28 cellular contexts compared by ENCODE assay signal in genomic region chr4:2579910-2580309, GRCh38.
"Had no signal": no experiment of that assay in that cellular context is flagged by ENCODE, and none has a peak within 500 bp of the region (broad histone marks: within the 10 kb centered on the region; RNA-seq: fewer than 3 reads in every experiment).

No MANE protein-coding gene starts in this region.

- H3K36me3 Mint-ChIP-seq: stimulated activated effector memory CD8-positive, alpha-beta T cell treated with anti-CD3 and anti-CD28 coated beads, Interleukin-12 subunit alpha, Interleukin-12 subunit beta, amount 100 ng/mL, for 72 hours had no signal

- H3K4me3 ChIP-seq: stomach, suprapubic skin, testis, thoracic aorta, thyroid gland, tibial artery, tibial nerve, transverse colon, upper lobe of left lung, upper lobe of right lung, uterus, vagina had no signal

- DNase-seq: stimulated activated CD4-positive, alpha-beta T cell treated with anti-CD3 and anti-CD28 coated beads, Interleukin-2, amount 100 ng/mL, for 48 hours; stimulated activated CD4-positive, alpha-beta T cell treated with anti-CD3 and anti-CD28 coated beads, Interleukin-4, amount 100 ng/mL, for 24 hours; stimulated activated CD4-positive, alpha-beta T cell treated with anti-CD3 and anti-CD28 coated beads, Interleukin-4, amount 100 ng/mL, for 4 hours; stimulated activated CD8-positive, alpha-beta memory T cell treated with anti-CD3 and anti-CD28 coated beads, Interleukin-4, amount 100 ng/mL, for 48 hours; stimulated activated naive B cell treated with anti-CD40 and anti-IgM and Interleukin-4, amounts not matched to agents 10 μg/mL and 1 μg/mL and 100 μg/mL, for 72 hours; stimulated activated naive CD4-positive, alpha-beta T cell; stimulated activated naive CD4-positive, alpha-beta T cell treated with Interleukin-2 at 50 U/mL for 16 hours; stimulated activated naive CD8-positive, alpha-beta T cell treated with anti-CD3 and anti-CD28 coated beads, Interleukin-15, amount 100 ng/mL, for 72 hours; stimulated activated naive CD8-positive, alpha-beta T cell treated with anti-CD3 and anti-CD28 coated beads, Interleukin-15, Interleukin-2, amounts not matched to agents 100 U/mL and 50 U/mL, for 24 hours; stomach; substantia nigra; testis; thyroid gland; tibial artery; transverse colon; trophoblast cell; upper lobe of left lung; upper lobe of right lung; uterus had no signal

- H3K4me1 ChIP-seq: uterus had no signal

- H3K27me3 Mint-ChIP-seq: stimulated activated memory B cell treated with anti-CD40 and anti-IgM and Interleukin-4, amounts not matched to agents 10 μg/mL and 1 μg/mL and 100 μg/mL, for 72 hours; stimulated activated naive B cell treated with anti-CD40 and anti-IgM and Interleukin-4, amounts not matched to agents 10 μg/mL and 1 μg/mL and 100 μg/mL, for 72 hours; stimulated activated naive CD8-positive, alpha-beta T cell treated with anti-CD3 and anti-CD28 coated beads, Interleukin-15, amount 100 ng/mL, for 72 hours; stimulated activated naive CD8-positive, alpha-beta T cell treated with anti-CD3 and anti-CD28 coated beads, Interleukin-15, Interleukin-2, amounts not matched to agents 100 ng/mL and 50 ng/mL, for 24 hours; type B pancreatic cell had no signal

- H3K9me3 ChIP-seq: stomach, suprapubic skin, testis, thoracic aorta, thyroid gland, tibial artery, tibial nerve, upper lobe of left lung, upper lobe of right lung, uterus, vagina had no signal

- FAIRE-seq: urothelium cell line had no signal

- H3K9me3 Mint-ChIP-seq: stimulated activated effector memory CD8-positive, alpha-beta T cell treated with anti-CD3 and anti-CD28 coated beads, Interleukin-12 subunit alpha, Interleukin-12 subunit beta, amount 100 ng/mL, for 72 hours; type B pancreatic cell had no signal

- H3K27me3 ChIP-seq: stomach, suprapubic skin, testis, thyroid gland, tibial artery, tibial nerve, transverse colon, upper lobe of left lung, upper lobe of right lung, uterus, vagina had no signal

- H3K27ac Mint-ChIP-seq: stimulated activated effector memory CD8-positive, alpha-beta T cell treated with anti-CD3 and anti-CD28 coated beads, Interleukin-12 subunit alpha, Interleukin-12 subunit beta, amount 100 ng/mL, for 72 hours; stimulated activated memory B cell treated with anti-CD40 and anti-IgM and Interleukin-4, amounts not matched to agents 10 μg/mL and 1 μg/mL and 100 μg/mL, for 72 hours; stimulated activated naive B cell treated with anti-CD40 and anti-IgM and Interleukin-4, amounts not matched to agents 10 μg/mL and 1 μg/mL and 100 μg/mL, for 72 hours; stimulated activated naive CD8-positive, alpha-beta T cell treated with anti-CD3 and anti-CD28 coated beads, Interleukin-15, amount 100 ng/mL, for 72 hours; stimulated activated naive CD8-positive, alpha-beta T cell treated with anti-CD3 and anti-CD28 coated beads, Interleukin-15, Interleukin-2, amounts not matched to agents 100 ng/mL and 50 ng/mL, for 24 hours; type B pancreatic cell had no signal

- H3K36me3 ChIP-seq: suprapubic skin, thoracic aorta, thyroid gland, tibial artery, transverse colon, upper lobe of left lung, upper lobe of right lung, uterus, vagina had no signal

- H3K27ac ChIP-seq: stomach, suprapubic skin, testis, thoracic aorta, thyroid gland, tibial artery, tibial nerve, transverse colon, upper lobe of left lung, upper lobe of right lung, uterus, vagina had no signal

- ATAC-seq: stimulated activated effector memory CD8-positive, alpha-beta T cell treated with anti-CD3 and anti-CD28 coated beads, Interleukin-12 subunit alpha, Interleukin-12 subunit beta, amount 100 ng/mL, for 72 hours; stimulated activated memory B cell treated with anti-CD40 and anti-IgM and Interleukin-4, amounts not matched to agents 10 μg/mL and 1 μg/mL and 100 μg/mL, for 72 hours; stimulated activated naive B cell treated with anti-CD40 and anti-IgM and Interleukin-4, amounts not matched to agents 10 μg/mL and 1 μg/mL and 100 μg/mL, for 72 hours; stimulated activated naive CD8-positive, alpha-beta T cell treated with anti-CD3 and anti-CD28 coated beads, Interleukin-15, amount 100 ng/mL, for 72 hours; stimulated activated naive CD8-positive, alpha-beta T cell treated with anti-CD3 and anti-CD28 coated beads, Interleukin-15, Interleukin-2, amounts not matched to agents 100 U/mL and 50 U/mL, for 24 hours; upper lobe of right lung had no signal

- H3K4me3 Mint-ChIP-seq: stimulated activated effector memory CD8-positive, alpha-beta T cell treated with anti-CD3 and anti-CD28 coated beads, Interleukin-12 subunit alpha, Interleukin-12 subunit beta, amount 100 ng/mL, for 72 hours; stimulated activated memory B cell treated with anti-CD40 and anti-IgM and Interleukin-4, amounts not matched to agents 10 μg/mL and 1 μg/mL and 100 μg/mL, for 72 hours; stimulated activated naive B cell treated with anti-CD40 and anti-IgM and Interleukin-4, amounts not matched to agents 10 μg/mL and 1 μg/mL and 100 μg/mL, for 72 hours; stimulated activated naive CD8-positive, alpha-beta T cell treated with anti-CD3 and anti-CD28 coated beads, Interleukin-15, amount 100 ng/mL, for 72 hours; stimulated activated naive CD8-positive, alpha-beta T cell treated with anti-CD3 and anti-CD28 coated beads, Interleukin-15, Interleukin-2, amounts not matched to agents 100 ng/mL and 50 ng/mL, for 24 hours; type B pancreatic cell had no signal
